31 cellular contexts compared by ENCODE assay signal in the genomic region with DNA sequence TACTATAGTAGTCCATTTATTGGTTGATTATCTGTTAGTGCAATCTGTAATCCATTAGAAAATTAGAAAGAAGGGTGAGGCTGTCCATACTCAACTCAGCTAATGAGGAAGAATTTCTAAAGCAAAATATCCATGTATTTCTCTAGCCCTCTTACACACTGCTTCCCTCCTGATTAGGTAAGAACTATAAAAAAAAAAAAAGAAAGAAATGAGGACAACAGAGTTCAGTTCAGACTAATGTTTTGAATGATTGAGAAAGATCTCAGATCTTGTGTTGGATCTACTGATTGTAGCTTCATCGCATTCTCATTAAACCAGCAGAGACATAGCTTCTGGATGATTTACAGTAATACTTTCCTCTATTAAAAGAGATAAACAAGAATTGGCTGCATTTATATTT.
A peak's percentile ranks its signal among the peaks of the same experiment; 100 is the strongest.
DNase-seq lines count a peak whose midpoint lies in the region; ATAC-seq and TF ChIP-seq lines count a peak whose summit lies in the region.
"Had no signal": no experiment of that assay in that cellular context is flagged by ENCODE, and none has a peak within 500 bp of the region (broad histone marks: within the 10 kb centered on the region; RNA-seq: fewer than 3 reads in every experiment).

No MANE protein-coding gene starts in this region.

- H3K27ac Mint-ChIP-seq in mesothelial cell of epicardium (peak overlapping the region; percentile 69), type B pancreatic cell (peak overlapping the region; percentile 56)
- H3K27ac Mint-ChIP-seq: B cell; CD14-positive monocyte; CD4-positive, alpha-beta memory T cell; CD4-positive, alpha-beta T cell; CD4-positive, CD25-positive, alpha-beta regulatory T cell; CD8-positive, alpha-beta memory T cell; CD8-positive, alpha-beta T cell had no signal

- H3K4me3 Mint-ChIP-seq in mesothelial cell of epicardium (no peak overlapping the region), type B pancreatic cell (no peak overlapping the region)
- H3K4me3 Mint-ChIP-seq: B cell; CD14-positive monocyte; CD4-positive, alpha-beta memory T cell; CD4-positive, alpha-beta T cell; CD4-positive, CD25-positive, alpha-beta regulatory T cell; CD8-positive, alpha-beta memory T cell; CD8-positive, alpha-beta T cell had no signal

- TF ChIP-seq CTCF in mesothelial cell of epicardium (IDR thresholded peaks at IDR 0.05; ENCODE audit: unreplicated experiment) (no peak), type B pancreatic cell (conservative IDR thresholded peaks at IDR 0.05) (no peak)

- intact Hi-C loops in sciatic nerve (cut with DNase I) = no loop called here

- H3K9me3 Mint-ChIP-seq in mesothelial cell of epicardium (no peaks in the 10 kb centered on the region), type B pancreatic cell (peaks cover 11% of the 10 kb centered on the region)
- H3K9me3 Mint-ChIP-seq: CD4-positive, alpha-beta T cell; CD8-positive, alpha-beta memory T cell; CD8-positive, alpha-beta T cell had no signal

- DNase-seq in left lobe of liver (ENCODE audit: low spot score) (no peak), mesothelial cell of epicardium (ENCODE audit: low spot score in 2 of 2, unreplicated experiment in 2 of 2) (no peak), sciatic nerve (ENCODE audit: low spot score) (no peak), type B pancreatic cell (ENCODE audit: extremely low spot score, unreplicated experiment) (no peak)
- DNase-seq: 8988T; ACHN; AML-193; BE2C; C1 segment of cervical spinal cord; Caco-2; Calu3; CD4-positive, alpha-beta memory T cell; CD4-positive, alpha-beta T cell; CD4-positive, CD25-positive, alpha-beta regulatory T cell; CD8-positive, alpha-beta memory T cell; CD8-positive, alpha-beta T cell; COR-L47; DMS 273 treated with DMSO at 0.1 percent for 48 hours; DMS153; DMS53; DMS79; DMS79 treated with DMSO at 0.1 percent for 48 hours; DND-41; EL had no signal

- ATAC-seq in left lobe of liver (peak; percentile 56), sciatic nerve (peak; percentile 56), GM18498 (IDR thresholded peaks at IDR 0.05; ENCODE audit: unreplicated experiment) (no peak), HG03025 (IDR thresholded peaks at IDR 0.05; ENCODE audit: low FRiP score, unreplicated experiment) (no peak), GM18867 (IDR thresholded peaks at IDR 0.05; ENCODE audit: unreplicated experiment) (no peak), GM19452 (IDR thresholded peaks at IDR 0.05; ENCODE audit: unreplicated experiment) (no peak)
- ATAC-seq: A549; CD8-positive, alpha-beta T cell had no signal

- H3K4me1 Mint-ChIP-seq in mesothelial cell of epicardium (peaks cover 24% of the 10 kb centered on the region), type B pancreatic cell (ENCODE audit: unreplicated experiment) (peaks cover 9% of the 10 kb centered on the region)
- H3K4me1 Mint-ChIP-seq: B cell; CD4-positive, alpha-beta memory T cell; CD4-positive, CD25-positive, alpha-beta regulatory T cell; CD8-positive, alpha-beta memory T cell had no signal

- H3K36me3 Mint-ChIP-seq in mesothelial cell of epicardium (no peaks in the 10 kb centered on the region), type B pancreatic cell (peaks cover 3% of the 10 kb centered on the region)
- H3K36me3 Mint-ChIP-seq: CD14-positive monocyte; CD4-positive, alpha-beta memory T cell; CD4-positive, CD25-positive, alpha-beta regulatory T cell; CD8-positive, alpha-beta memory T cell; CD8-positive, alpha-beta T cell had no signal

- H3K27me3 Mint-ChIP-seq in mesothelial cell of epicardium (ENCODE audit: low read depth) (no peaks in the 10 kb centered on the region), type B pancreatic cell (no peaks in the 10 kb centered on the region)
- H3K27me3 Mint-ChIP-seq: B cell; CD4-positive, alpha-beta T cell; CD4-positive, CD25-positive, alpha-beta regulatory T cell had no signal

Comparison
In these comparisons a context has a peak if more than half of its experiments do, and no peak if none do; other contexts are left out.
1. ATAC-seq: peak in left lobe of liver (single experiment) and sciatic nerve (single experiment); none in GM18498 (single experiment), HG03025 (single experiment), GM18867 (single experiment) and GM19452 (single experiment).